9 cellular contexts compared by ENCODE assay signal in genomic region chr15:96358006-96358794, GRCh38. TPM values are rescaled to one million over a fixed set of nuclear protein-coding genes. Genes with fewer than 3 reads are reported as not detected.
DNase-seq lines count a peak whose midpoint lies in the region; ATAC-seq, FAIRE-seq and TF ChIP-seq lines count a peak whose summit lies in the region.
"Had no signal": no experiment of that assay in that cellular context is flagged by ENCODE, and none has a peak within 500 bp of the region (broad histone marks: within the 10 kb centered on the region; RNA-seq: fewer than 3 reads in every experiment).

No MANE protein-coding gene starts in this region.

- peak overlapping the region; percentile 81 for H3K4me3 ChIP-seq in left ventricle myocardium inferior
- H3K4me3 ChIP-seq in GM12878: no peak overlapping the region
- no peak overlapping the region for H3K4me3 ChIP-seq in mesendoderm (ENCODE audit: low read length)
- peak overlapping the region in 3 of 4 donors; percentile 51 to 68 (median 61) for H3K4me3 ChIP-seq in upper lobe of left lung

- intact Hi-C loops in left ventricle myocardium inferior (cut with micrococcal nuclease) (no loop called here), Right ventricle myocardium superior (cut with DNase I) (loop anchor here (10.0 kb wide), 1 partner anchor 227 kb away; no protein-coding TSS in a partner anchor), GM12878 (cut with micrococcal nuclease; ENCODE audit: unreplicated experiment) (loop anchor here (5.0 to 10.0 kb wide), 3 partner anchors 224 to 787 kb away; no protein-coding TSS in a partner anchor)

- H3K4me2 ChIP-seq in GM12878 (ENCODE audit: control insufficient read depth, insufficient read depth) (peak overlapping the region; percentile 77), mesendoderm (ENCODE audit: low read length) (no peak overlapping the region)

- POLR2A ChIA-PET in GM12878 (lab: Charles Lee): interaction anchor here (0.7 to 1.7 kb wide), 5 partner anchors 9 to 775 kb away, joined by 3 to 4 read pairs (median 3); no protein-coding TSS in a partner anchor

- no TSS peak for BruUV-seq in GM12878 (replicated peaks; lab: Mats Ljungman, UMichigan)

- H3K27ac ChIP-seq in left ventricle myocardium inferior (replicated peaks): peak overlapping the region; percentile 96
- H3K27ac ChIP-seq in GM12878 (ENCODE audit: control insufficient read depth, insufficient read depth): no peak overlapping the region
- no peak overlapping the region for H3K27ac ChIP-seq in mesendoderm (ENCODE audit: low read depth, low read length)
- H3K27ac ChIP-seq in upper lobe of left lung: peak overlapping the region in 2 of 4 donors; percentile 67 to 77

- H3K4me1 ChIP-seq in left ventricle myocardium inferior: peaks cover 65% of the 10 kb centered on the region
- peaks cover 6% of the 10 kb centered on the region; the same call in 1 of the 2 replicates for H3K4me1 ChIP-seq in GM12878 (ENCODE audit: control insufficient read depth, insufficient read depth, low read length)
- H3K4me1 ChIP-seq in mesendoderm (ENCODE audit: control insufficient read depth, low read depth, low read length): no peaks in the 10 kb centered on the region
- H3K4me1 ChIP-seq in upper lobe of left lung: peaks cover 16 to 56% (median 35%) of the 10 kb centered on the region in 4 donors

- H4K20me1 ChIP-seq in GM12878 (ENCODE audit: control insufficient read depth, insufficient read depth): no peaks in the 10 kb centered on the region

- H3K56ac ChIP-seq in mesendoderm (ENCODE audit: low read length): no peak overlapping the region

- H3K36me3 ChIP-seq in left ventricle myocardium inferior (no peaks in the 10 kb centered on the region), GM12878 (ENCODE audit: control insufficient read depth in 2 of 2, insufficient read depth in 2 of 2, low read length in 1 of 2) (no peaks in the 10 kb centered on the region), mesendoderm (ENCODE audit: control insufficient read depth, insufficient read depth, low read length) (no peaks in the 10 kb centered on the region), upper lobe of left lung (no peaks in the 10 kb centered on the region)

- no peak overlapping the region for H2BK15ac ChIP-seq in mesendoderm (replicated peaks; ENCODE audit: low read depth)

- peaks cover 96% of the 10 kb centered on the region for H3K27me3 ChIP-seq in left ventricle myocardium inferior (ENCODE audit: low read depth)
- H3K27me3 ChIP-seq in GM12878 (replicated peaks in 1 of 2; ENCODE audit: control insufficient read depth in 2 of 2, insufficient read depth in 2 of 2, low read length in 1 of 2): peaks cover 2 to 16% of the 10 kb centered on the region in 2 experiments
- H3K27me3 ChIP-seq in mesendoderm (ENCODE audit: insufficient read depth, low read length, poor library complexity): peaks cover 75% of the 10 kb centered on the region
- peaks cover 0 to 37% (median 13%) of the 10 kb centered on the region in 4 donors for H3K27me3 ChIP-seq in upper lobe of left lung

- SMC1A ChIA-PET in GM12878 (lab: Charles Lee; ENCODE audit: uncharacterized antibody, unreplicated experiment): interaction anchor here (0.5 to 4.6 kb wide), 17 partner anchors 9 to 888 kb away, joined by 3 to 20 read pairs (median 4); no protein-coding TSS in a partner anchor

- no peak overlapping the region for H2BK5ac ChIP-seq in mesendoderm (ENCODE audit: low read length)

- H3K9me3 ChIP-seq in left ventricle myocardium inferior (replicated peaks) (no peaks in the 10 kb centered on the region), GM12878 (replicated peaks; ENCODE audit: control insufficient read depth, insufficient read depth, low read length) (no peaks in the 10 kb centered on the region; the same call in 2 of the 3 replicates), upper lobe of left lung (no peaks in the 10 kb centered on the region)

- 50% methylated on average over 31 of the region's 31 CpGs for WGBS in GM12878 (ENCODE audit: insufficient coverage, insufficient replicate concordance, low lambda C conversion rate, missing lambda C conversion rate)
- WGBS in mesendoderm (ENCODE audit: extremely low coverage, insufficient coverage, low lambda C conversion rate): no CpG with 5 or more reads among the region's 31 CpGs
- 42 to 68% methylated on average over 28 to 31 of the region's 31 CpGs for WGBS in upper lobe of left lung, 2 donors

- H2AK5ac ChIP-seq in mesendoderm (ENCODE audit: low read length): no peak overlapping the region

- RAD21 ChIA-PET in GM12878 (lab: Charles Lee; ENCODE audit: unreplicated experiment): interaction anchor here (1.1 to 11.4 kb wide), 9 partner anchors 11 to 887 kb away, joined by 3 to 124 read pairs (median 8); partner anchors contain the start of gene NR2F2

- no peak overlapping the region; the same call in none of the 2 replicates for H2AFZ ChIP-seq in GM12878 (ENCODE audit: control insufficient read depth, low read depth, low read length)

- TF ChIP-seq CTCF in left ventricle myocardium inferior (IDR thresholded peaks at IDR 0.05; ENCODE audit: borderline replicate concordance) (no peak), GM12878 (IDR thresholded peaks at IDR 0.05 in 2 of 3, conservative IDR thresholded peaks at IDR 0.05 in 1 of 3; ENCODE audit: control insufficient read depth in 2 of 3, extremely low read depth in 1 of 3, insufficient read depth in 1 of 3, low read depth in 3 of 3, low read length in 3 of 3) (no peak), upper lobe of left lung (IDR thresholded peaks at IDR 0.05) (no peak)

- H3K79me2 ChIP-seq in GM12878 (ENCODE audit: control insufficient read depth, insufficient read depth, low read length) (no peaks in the 10 kb centered on the region), mesendoderm (ENCODE audit: control insufficient read depth, insufficient read depth, low read length) (no peaks in the 10 kb centered on the region)

- no peak overlapping the region for H4K5ac ChIP-seq in mesendoderm (ENCODE audit: low read length)

- ATAC-seq in Right ventricle myocardium superior (ENCODE audit: poor library complexity): no peak
- ATAC-seq in GM12878: peak; percentile 7; the same call in 2 of the 3 replicates
- no peak for ATAC-seq in upper lobe of left lung (ENCODE audit: low FRiP score in 2 of 2)
- no peak for ATAC-seq in GM18520 (IDR thresholded peaks at IDR 0.05; ENCODE audit: unreplicated experiment)

- H3K79me1 ChIP-seq in mesendoderm (ENCODE audit: low read length): no peaks in the 10 kb centered on the region

- H3K4ac ChIP-seq in mesendoderm (ENCODE audit: low read depth, low read length): no peak overlapping the region

- FAIRE-seq in GM12878 (lab: Jason Lieb, UNC): no peak

- CTCF ChIA-PET in GM12878 (lab: Yijun Ruan, JAX): interaction anchor here (1.0 to 7.5 kb wide), 13 partner anchors 9 to 888 kb away, joined by 3 to 76 read pairs (median 8); partner anchors contain the start of gene NR2F2

- TF ChIP-seq EP300 in GM12878 (IDR thresholded peaks at IDR 0.05; ENCODE audit: borderline replicate concordance in 1 of 2, control insufficient read depth in 1 of 2, low read depth in 2 of 2, low read length in 2 of 2) (no peak), upper lobe of left lung (IDR thresholded peaks at IDR 0.05) (no peak)

- DNase-seq in left ventricle myocardium inferior (no peak), Right ventricle myocardium superior (no peak), GM12878 (ENCODE audit: low read depth, low spot score) (no peak), mesendoderm (peak; percentile 16), upper lobe of left lung (peak in 1 of 2 donors; percentile 80)
- DNase-seq in stimulated activated naive CD4-positive, alpha-beta T cell (lab: John Stamatoyannopoulos, UW): no peak
- no peak for DNase-seq in activated CD4-positive, alpha-beta T cell treated with anti-CD3 and anti-CD28 coated beads for 48 hours
- DNase-seq: DND-41 had no signal

- no peak for TF ChIP-seq POLR2A in GM12878 (IDR thresholded peaks at IDR 0.05; ENCODE audit: low read depth, low read length)
- TF ChIP-seq POLR2A in upper lobe of left lung (IDR thresholded peaks at IDR 0.05): no peak

- no peak overlapping the region for H3K23ac ChIP-seq in mesendoderm (ENCODE audit: low read length)

- in situ Hi-C loops in GM12878 (cut with MboI): loop anchor here (10.0 kb wide), 1 partner anchor 877 kb away; no protein-coding TSS in a partner anchor

- H3K9ac ChIP-seq in GM12878 (ENCODE audit: control insufficient read depth, insufficient read depth, low read length) (no peak overlapping the region), mesendoderm (ENCODE audit: low read length) (no peak overlapping the region)

- no peak overlapping the region for H4K8ac ChIP-seq in mesendoderm (ENCODE audit: low read depth, low read length)

- no peak for TF ChIP-seq RAD21 in GM12878 (IDR thresholded peaks at IDR 0.05; ENCODE audit: insufficient read depth, low read depth, low read length)

- H3K18ac ChIP-seq in mesendoderm (ENCODE audit: low read length): no peak overlapping the region

- no peak overlapping the region for H2BK120ac ChIP-seq in mesendoderm (ENCODE audit: low read depth, low read length)

TF ChIP-seq in GM12878, 131 proteins besides CTCF, POLR2A, EP300 and RAD21 (continues in another document):
- TF ChIP-seq GATAD2B (conservative IDR thresholded peaks at IDR 0.05; ENCODE audit: low read depth): 0 out of 2 replicates have a peak, but pooled peaks have one; percentile 28
- TF ChIP-seq ETV6 (conservative IDR thresholded peaks at IDR 0.05 in 1 of 2, IDR thresholded peaks at IDR 0.05 in 1 of 2; ENCODE audit: borderline replicate concordance in 1 of 2, low read depth in 1 of 2): 0 out of 4 replicates have a peak, but pooled peaks of 1 of the 2 experiments have one; percentile 9

RNA-seq across cellular contexts. Expression of gene NR2F2, which starts 27.7 kb away (rescaled TPM):
- 12.8 TPM for total RNA-seq in left ventricle myocardium inferior
- 11.0 TPM for total RNA-seq in Right ventricle myocardium superior
- 21.4 and 23.4 TPM in 2 replicates for total RNA-seq in GM12878 (2013; cell fraction: nucleolus; rRNA removed)
- 0.82 and 1.1 TPM in 2 replicates for total RNA-seq in GM12878 (2014; rRNA removed)
- 1.7 and 1.9 TPM in 2 replicates for total RNA-seq in GM12878 (2014; rRNA removed; fragmentation: Illumina TruSeq; extraction: Trizol)
- 9.4 and 10.1 TPM in 2 replicates for total RNA-seq in GM12878 (2021)
- 0.34 TPM for polyA plus RNA-seq in GM12878 (2011; ENCODE audit: low read depth)
- 8.7 and 10.0 TPM in 2 replicates for polyA plus RNA-seq in GM12878 (2011; rRNA removed)
- 13.9 and 14.3 TPM in 2 replicates for polyA plus RNA-seq in GM12878 (2011; cell fraction: cytosol; rRNA removed)
- 14.0 and 17.0 TPM in 2 replicates for polyA plus RNA-seq in GM12878 (2011; cell fraction: nucleus; rRNA removed)
- polyA plus RNA-seq in GM12878 (2012): 2.4 and 2.6 TPM in 2 replicates
- polyA plus RNA-seq in GM12878 (2014; fragmentation: Illumina TruSeq; extraction: Trizol): 6.9 TPM in 2 replicates
- 1 to 10 TPM; 2.3 to 3.2 TPM for polyA plus RNA-seq in GM12878 (2014; fragmentation: Nextera tagmentation; extraction: Ambion mirVana)
- 3.7 and 6.6 TPM in 2 replicates for polyA plus RNA-seq in GM12878 (2014; rRNA removed)
- 1 to 10 TPM; 1.8 to 3.1 TPM for polyA plus RNA-seq in GM12878 (2016; fragmentation: Nextera tagmentation; extraction: Ambion mirVana)
- 7.2 and 11.2 TPM in 2 replicates for polyA minus RNA-seq in GM12878 (2011; rRNA and poly(A)+ RNA removed)
- polyA minus RNA-seq in GM12878 (2011; cell fraction: cytosol; rRNA and poly(A)+ RNA removed): 12.4 and 19.1 TPM in 2 replicates
- 9.9 and 15.4 TPM in 2 replicates for polyA minus RNA-seq in GM12878 (2011; cell fraction: nucleus; rRNA and poly(A)+ RNA removed)
- 0.03 TPM for polyA plus RNA-seq in mesendoderm (2013, experiment 1 of 2)
- 0.04 TPM for polyA plus RNA-seq in mesendoderm (2013, experiment 2 of 2)
- 10 to 100 TPM; 10.8 to 64.7 (median 30.1) TPM for total RNA-seq in upper lobe of left lung

Comparison
In these comparisons a context has a peak if more than half of its experiments do, and no peak if none do; other contexts are left out.
1. H3K4me3 ChIP-seq: peak in left ventricle myocardium inferior (single experiment) and upper lobe of left lung (3 of 4); none in GM12878 (single experiment) and mesendoderm (single experiment).